In genomic region chr3:48240000-48240710, GRCh38 we compare ENCODE assay signal across 7 cellular contexts. TPM values are rescaled to one million over a fixed set of nuclear protein-coding genes. Genes with fewer than 3 reads are reported as not detected.
A peak's percentile ranks its signal among the peaks of the same experiment; 100 is the strongest.
DNase-seq lines count a peak whose midpoint lies in the region; ATAC-seq and TF ChIP-seq lines count a peak whose summit lies in the region.

No MANE protein-coding gene starts in this region.

- no peaks in the 10 kb centered on the region for H3K27me3 ChIP-seq in SJSA1 (replicated peaks)
- H3K27me3 ChIP-seq in gastroesophageal sphincter, result no peaks in the 10 kb centered on the region
- no peaks in the 10 kb centered on the region for H3K27me3 ChIP-seq in smooth muscle cell (ENCODE audit: low read depth)

- H2AFZ ChIP-seq in smooth muscle cell (ENCODE audit: low read depth), result peak overlapping the region; percentile 98

- H3K4me1 ChIP-seq in SJSA1 (replicated peaks), result 0 out of 2 replicates have a peak, but pooled peaks cover 2% of the 10 kb centered on the region
- peaks cover 0 to 23% (median 0%) of the 10 kb centered on the region in 3 donors for H3K4me1 ChIP-seq in gastroesophageal sphincter
- peaks cover 10% of the 10 kb centered on the region for H3K4me1 ChIP-seq in smooth muscle cell (ENCODE audit: low read depth)

- H3K36me3 ChIP-seq in SJSA1 (no peaks in the 10 kb centered on the region), gastroesophageal sphincter (no peaks in the 10 kb centered on the region), smooth muscle cell (ENCODE audit: low read depth) (no peaks in the 10 kb centered on the region)

- no peak for DNase-seq in HFF-Myc (ENCODE audit: extremely low read depth, low read depth)
- DNase-seq in SJSA1 (ENCODE audit: low read depth in 1 of 2, low spot score in 2 of 2), result no peak
- no peak for DNase-seq in smooth muscle cell (lab: John Stamatoyannopoulos, UW; ENCODE audit: unreplicated experiment)
- no peak for DNase-seq in NCI-H1694 (lab: John Stamatoyannopoulos, UW)

- no peak for TF ChIP-seq EP300 in gastroesophageal sphincter (IDR thresholded peaks at IDR 0.05)

- TF ChIP-seq POLR2A in gastroesophageal sphincter (IDR thresholded peaks at IDR 0.05), result no peak

- peaks cover 7% of the 10 kb centered on the region for H4K20me1 ChIP-seq in smooth muscle cell (ENCODE audit: low read depth)

- 55 to 76% methylated on average over 9 to 15 of the region's 15 CpGs for WGBS in gastroesophageal sphincter (ENCODE audit: low coverage in 1 of 2), 2 donors
- WGBS in smooth muscle cell (ENCODE audit: low lambda C conversion rate), result 18% methylated on average over 15 of the region's 15 CpGs

- H3K27ac ChIP-seq in SJSA1 (no peak overlapping the region), gastroesophageal sphincter (peak overlapping the region; percentile 70 to 90 (median 89)), smooth muscle cell (ENCODE audit: low read depth) (peak overlapping the region; percentile 20)

- no peaks in the 10 kb centered on the region for H3K9me3 ChIP-seq in SJSA1 (replicated peaks)
- no peaks in the 10 kb centered on the region for H3K9me3 ChIP-seq in gastroesophageal sphincter
- H3K9me3 ChIP-seq in smooth muscle cell (replicated peaks; ENCODE audit: low read depth), result no peaks in the 10 kb centered on the region

- H3F3A ChIP-seq in smooth muscle cell (ENCODE audit: low read depth), result peaks cover 5% of the 10 kb centered on the region

- H3K79me2 ChIP-seq in smooth muscle cell (ENCODE audit: low read depth), result no peaks in the 10 kb centered on the region

- no peak overlapping the region for H3K9ac ChIP-seq in smooth muscle cell (ENCODE audit: low read depth)

- ATAC-seq in gastroesophageal sphincter, result no peak
- no peak for ATAC-seq in GM21619 (IDR thresholded peaks at IDR 0.05; ENCODE audit: unreplicated experiment)
- ATAC-seq in HG02623 (IDR thresholded peaks at IDR 0.05; ENCODE audit: unreplicated experiment), result no peak

- H3K4me3 ChIP-seq in HFF-Myc (replicated peaks; ENCODE audit: low read depth, low read length), result peak overlapping the region; percentile 89; the same call in 1 of the 2 replicates
- H3K4me3 ChIP-seq in SJSA1, result peak overlapping the region; percentile 62
- peak overlapping the region in 1 of 2 donors; percentile 76 for H3K4me3 ChIP-seq in gastroesophageal sphincter
- peak overlapping the region; percentile 94 for H3K4me3 ChIP-seq in smooth muscle cell

- H3K4me2 ChIP-seq in smooth muscle cell, result peak overlapping the region; percentile 98

- TF ChIP-seq CTCF in HFF-Myc (IDR thresholded peaks at IDR 0.05; ENCODE audit: low read depth, low read length, missing control alignments) (no peak), gastroesophageal sphincter (IDR thresholded peaks at IDR 0.05) (no peak), smooth muscle cell (IDR thresholded peaks at IDR 0.05; ENCODE audit: borderline replicate concordance, insufficient read depth, poor library complexity, severe bottlenecking) (no peak)

RNA-seq across cellular contexts. Expression of gene ZNF589, which starts 0.7 kb away (rescaled TPM):
- total RNA-seq in SJSA1 (2014; rRNA removed; shearing (Covaris generic)), result 0.75 and 2.4 TPM in 2 replicates
- total RNA-seq in gastroesophageal sphincter (10 to 100 TPM in 1 of 4 donors, 1 to 10 TPM in 3; 5.8 to 16.2 (median 8.0) TPM), smooth muscle cell (1.4 and 2.7 TPM in 2 replicates)
- polyA plus RNA-seq in smooth muscle cell, result 1.6 and 3.3 TPM in 2 replicates

RNA-seq across cellular contexts. Expression of gene CAMP, which starts 16.9 kb away (rescaled TPM):
- not detected in 2 replicates for total RNA-seq in SJSA1 (2014; rRNA removed; shearing (Covaris generic))
- total RNA-seq in gastroesophageal sphincter (not detected), smooth muscle cell (not detected in 2 replicates)
- not detected in 2 replicates for polyA plus RNA-seq in smooth muscle cell

RNA-seq across cellular contexts. Expression of gene CDC25A, which starts 51.9 kb away (rescaled TPM):
- 29.1 and 36.0 TPM in 2 replicates for total RNA-seq in SJSA1 (2014; rRNA removed; shearing (Covaris generic))
- total RNA-seq in gastroesophageal sphincter, result 1 to 10 TPM in 1 of 4 donors, under 1 TPM in 1, not detected in 2; 0.40 to 1.7 TPM
- total RNA-seq in smooth muscle cell, result 2.5 and 4.9 TPM in 2 replicates
- polyA plus RNA-seq in smooth muscle cell, result 4.2 and 4.7 TPM in 2 replicates
